ENCODE assay signal across 13 cellular contexts in genomic region chr14:59018978-59019377, GRCh38.
DNase-seq lines count a peak whose midpoint lies in the region; ATAC-seq and TF ChIP-seq lines count a peak whose summit lies in the region.
"Had no signal": no experiment of that assay in that cellular context is flagged by ENCODE, and none has a peak within 500 bp of the region (broad histone marks: within the 10 kb centered on the region; RNA-seq: fewer than 3 reads in every experiment).

No MANE protein-coding gene starts in this region.

- H3K27me3 ChIP-seq in Caco-2 (replicated peaks; ENCODE audit: control insufficient read depth, insufficient read depth, low read length) (no peaks in the 10 kb centered on the region), H7 (ENCODE audit: control insufficient read depth, insufficient read depth, low read length) (no peaks in the 10 kb centered on the region), iPS DF 6.9 (ENCODE audit: control insufficient read depth, insufficient read depth, low read length) (no peaks in the 10 kb centered on the region)

- DNase-seq in Caco-2 (peak in 1 of 2 experiments; percentile 11), H7 (peak; percentile 24), UCSD-AML1 (lab: John Stamatoyannopoulos, UW; ENCODE audit: unreplicated experiment) (peak; percentile 18), iPS DF 6.9 (ENCODE audit: low read depth, low spot score) (peak; percentile 33), T1000 (lab: John Stamatoyannopoulos, UW) (no peak), NCI-H2107 (lab: John Stamatoyannopoulos, UW) (no peak), ACHN (no peak)
- DNase-seq: activated gamma-delta T cell treated with Interleukin-2 at 50 U/mL for 16 hours; effector CD4-positive, alpha-beta T cell; NCI-H1417 treated with DMSO at 0.1 percent for 48 hours; stimulated activated naive CD4-positive, alpha-beta T cell had no signal

- no peaks in the 10 kb centered on the region for H3K9me3 Mint-ChIP-seq in Caco-2 (ENCODE audit: unreplicated experiment)

- peak; percentile 23 to 48 for TF ChIP-seq CTCF in Caco-2 (IDR thresholded peaks at IDR 0.05; ENCODE audit: insufficient read depth in 1 of 2, low read depth in 1 of 2, low read length in 1 of 2, severe bottlenecking in 1 of 2, unreplicated experiment in 1 of 2)

- H3K27ac ChIP-seq in iPS DF 6.9 (ENCODE audit: low read length), result no peak overlapping the region

- CTCF ChIA-PET in Caco-2 (lab: Charles Lee), result interaction anchor here (0.7 to 1.4 kb wide), 2 partner anchors 381 to 518 kb away, joined by 3 to 6 read pairs; partner anchors contain the start of gene DACT1

- in situ Hi-C loops in ACHN (cut with HindIII; ENCODE audit: low pct_ligation_motif_present, low pct_unique_long_range_greater_than_20kb, low sequenced_read_pairs), result no loop called here

- no peaks in the 10 kb centered on the region for H3K9me3 ChIP-seq in Caco-2
- no peaks in the 10 kb centered on the region for H3K9me3 ChIP-seq in iPS DF 6.9 (ENCODE audit: control insufficient read depth, insufficient read depth, low read length)

- H3K36me3 ChIP-seq in Caco-2 (ENCODE audit: control insufficient read depth, insufficient read depth, low read length) (no peaks in the 10 kb centered on the region), H7 (replicated peaks; ENCODE audit: control insufficient read depth, insufficient read depth, low read length) (no peaks in the 10 kb centered on the region), iPS DF 6.9 (ENCODE audit: control insufficient read depth, insufficient read depth, low read length) (no peaks in the 10 kb centered on the region)

- ATAC-seq in HG02852 (IDR thresholded peaks at IDR 0.05; ENCODE audit: unreplicated experiment), result no peak

- intact Hi-C loops in Caco-2 (cut with micrococcal nuclease; ENCODE audit: unreplicated experiment), result loop anchor here (1.0 to 2.0 kb wide), 2 partner anchors 380 to 518 kb away; no protein-coding TSS in a partner anchor

- H3K4me3 ChIP-seq in Caco-2 (ENCODE audit: low read depth, low read length) (no peak overlapping the region), H7 (ENCODE audit: insufficient read depth, low read depth, low read length) (no peak overlapping the region), iPS DF 6.9 (ENCODE audit: low read length) (no peak overlapping the region)

- POLR2A ChIA-PET in Caco-2 (lab: Charles Lee), result no interaction called here

- H3K27me3 Mint-ChIP-seq in Caco-2 (ENCODE audit: insufficient read depth, unreplicated experiment), result peaks cover 2% of the 10 kb centered on the region

- no peaks in the 10 kb centered on the region for H3K36me3 Mint-ChIP-seq in Caco-2 (ENCODE audit: insufficient read depth, unreplicated experiment)

- H3K4me1 ChIP-seq in Caco-2 (no peaks in the 10 kb centered on the region), iPS DF 6.9 (ENCODE audit: control insufficient read depth, insufficient read depth, low read length) (0 out of 2 replicates have a peak, but pooled peaks cover 2% of the 10 kb centered on the region)

- no CpG with 5 or more reads among the region's 3 CpGs for WGBS in iPS DF 6.9 (ENCODE audit: insufficient coverage, insufficient read length)

- no peak overlapping the region for H3K27ac Mint-ChIP-seq in Caco-2 (ENCODE audit: unreplicated experiment)
- H3K27ac Mint-ChIP-seq: nephron had no signal

- H3K4me3 Mint-ChIP-seq in Caco-2 (ENCODE audit: unreplicated experiment), result no peak overlapping the region
- H3K4me3 Mint-ChIP-seq: nephron had no signal

- no peaks in the 10 kb centered on the region for H3K4me1 Mint-ChIP-seq in Caco-2 (ENCODE audit: low read depth, unreplicated experiment)
- H3K4me1 Mint-ChIP-seq: nephron had no signal

- no TSS peak for BruUV-seq in Caco-2 (replicated peaks; lab: Mats Ljungman, UMichigan)

Comparison
In these comparisons a context has a peak if more than half of its experiments do, and no peak if none do; other contexts are left out.
1. DNase-seq: peak in H7 (single experiment), UCSD-AML1 (single experiment) and iPS DF 6.9 (single experiment); none in T1000 (single experiment), NCI-H2107 (single experiment) and ACHN (single experiment).